1 cellular context compared by ENCODE assay signal in genomic region chr19:46784262-46785053, GRCh38.
TF ChIP-seq lines count a peak whose summit lies in the region.

No MANE protein-coding gene starts in this region.

TF ChIP-seq in HepG2, 621 proteins besides CTCF, POLR2A, EP300 and RAD21 (continued from another document and continues in another):
- TF ChIP-seq HMGXB3 (CRISPR knock-in tag; IDR thresholded peaks at IDR 0.05; ENCODE audit: borderline replicate concordance) = no peak; the same call in 1 of the 2 replicates
- no peak for TF ChIP-seq AHDC1 (CRISPR knock-in tag; IDR thresholded peaks at IDR 0.05; ENCODE audit: borderline replicate concordance)
- no peak; the same call in 1 of the 2 replicates for TF ChIP-seq ATF5 (CRISPR knock-in tag; IDR thresholded peaks at IDR 0.05; ENCODE audit: low read depth)
- peak; percentile 70; the same call in 1 of the 2 replicates for TF ChIP-seq SALL1 (CRISPR knock-in tag; IDR thresholded peaks at IDR 0.05)
- no peak for TF ChIP-seq KMT2A (CRISPR knock-in tag; IDR thresholded peaks at IDR 0.05)
- no peak for TF ChIP-seq CREB1 (IDR thresholded peaks at IDR 0.05)
- TF ChIP-seq CREB1 (CRISPR knock-in tag; IDR thresholded peaks at IDR 0.05) = no peak
- TF ChIP-seq MED1 (CRISPR knock-in tag; IDR thresholded peaks at IDR 0.05) = peak; percentile 75; the same call in 1 of the 2 replicates
- no peak for TF ChIP-seq NONO (IDR thresholded peaks at IDR 0.05)
- TF ChIP-seq NONO (CRISPR knock-in tag; conservative IDR thresholded peaks at IDR 0.05) = peak; percentile 67
- TF ChIP-seq ZNF816 (CRISPR knock-in tag; IDR thresholded peaks at IDR 0.05; ENCODE audit: borderline replicate concordance) = no peak
- no peak for TF ChIP-seq ZNF232 (CRISPR knock-in tag; IDR thresholded peaks at IDR 0.05; ENCODE audit: borderline replicate concordance)
- TF ChIP-seq ZBTB40 (IDR thresholded peaks at IDR 0.05) = no peak
- TF ChIP-seq ZBTB40 (CRISPR knock-in tag; IDR thresholded peaks at IDR 0.05) = no peak
- TF ChIP-seq ZNF24 (IDR thresholded peaks at IDR 0.05) = no peak
- peak; percentile 68 for TF ChIP-seq SP5 (CRISPR knock-in tag; IDR thresholded peaks at IDR 0.05; ENCODE audit: borderline replicate concordance, low read depth)
- peak; percentile 9 for TF ChIP-seq TEAD3 (CRISPR knock-in tag; optimal IDR thresholded peaks at IDR 0.05; ENCODE audit: borderline replicate concordance)
- TF ChIP-seq JUN (CRISPR knock-in tag; IDR thresholded peaks at IDR 0.05) = no peak
- TF ChIP-seq RARA (CRISPR knock-in tag; IDR thresholded peaks at IDR 0.05) = 0 out of 2 replicates have a peak, but pooled peaks have one; percentile 27
- TF ChIP-seq ZEB1 (IDR thresholded peaks at IDR 0.05; ENCODE audit: insufficient replicate concordance, low read depth) = no peak
- TF ChIP-seq KLF12 (CRISPR knock-in tag; IDR thresholded peaks at IDR 0.05; ENCODE audit: borderline replicate concordance) = no peak
- TF ChIP-seq ATF4 (CRISPR knock-in tag; IDR thresholded peaks at IDR 0.05) = peak; percentile 86 to 100
- 0 out of 2 replicates have a peak, but pooled peaks have one; percentile 33 for TF ChIP-seq ZNF598 (CRISPR knock-in tag; IDR thresholded peaks at IDR 0.05; ENCODE audit: borderline replicate concordance)
- TF ChIP-seq RELA (CRISPR knock-in tag; IDR thresholded peaks at IDR 0.05) = no peak
- no peak for TF ChIP-seq ZMYM3 (CRISPR knock-in tag; IDR thresholded peaks at IDR 0.05)
- TF ChIP-seq TFE3 (CRISPR knock-in tag; IDR thresholded peaks at IDR 0.05) = no peak
- no peak for TF ChIP-seq ZNF720 (CRISPR knock-in tag; IDR thresholded peaks at IDR 0.05)
- TF ChIP-seq ZNF83 (CRISPR knock-in tag; IDR thresholded peaks at IDR 0.05; ENCODE audit: borderline replicate concordance) = no peak
- no peak for TF ChIP-seq ZNF850 (CRISPR knock-in tag; conservative IDR thresholded peaks at IDR 0.05)
